8 cellular contexts compared by ENCODE assay signal in genomic region chr19:30718728-30719127, GRCh38.
DNase-seq lines count a peak whose midpoint lies in the region; ATAC-seq and TF ChIP-seq lines count a peak whose summit lies in the region.

No MANE protein-coding gene starts in this region.

- no peak overlapping the region for H3K27ac Mint-ChIP-seq in CD14-positive monocyte
- no peak overlapping the region for H3K27ac Mint-ChIP-seq in progenitor cell of endocrine pancreas

- H3K36me3 Mint-ChIP-seq in CD14-positive monocyte = no peaks in the 10 kb centered on the region
- H3K36me3 Mint-ChIP-seq in progenitor cell of endocrine pancreas (ENCODE audit: insufficient read depth) = no peaks in the 10 kb centered on the region

- peaks cover 14% of the 10 kb centered on the region for H3K4me1 Mint-ChIP-seq in CD14-positive monocyte
- peaks cover 12% of the 10 kb centered on the region for H3K4me1 Mint-ChIP-seq in progenitor cell of endocrine pancreas (ENCODE audit: low read depth)

- H3K4me1 ChIP-seq in SJCRH30 (peaks cover 30% of the 10 kb centered on the region), aorta (ENCODE audit: control insufficient read depth in 1 of 2, insufficient read depth in 2 of 2, low read length in 2 of 2) (no peaks in the 10 kb centered on the region)

- H3K9me3 ChIP-seq in SJCRH30 (replicated peaks) = no peaks in the 10 kb centered on the region
- peaks cover 2% of the 10 kb centered on the region for H3K9me3 ChIP-seq in aorta (ENCODE audit: control insufficient read depth, low read length)

- H3K36me3 ChIP-seq in SJCRH30 (no peaks in the 10 kb centered on the region), aorta (ENCODE audit: control insufficient read depth in 1 of 2, insufficient read depth in 2 of 2, low read length in 1 of 2) (no peaks in the 10 kb centered on the region)

- H3K4me3 ChIP-seq in SJCRH30 = peak overlapping the region; percentile 60
- peak overlapping the region in 1 of 2 donors; percentile 82 for H3K4me3 ChIP-seq in aorta (ENCODE audit: low read length in 2 of 2)

- H3K4me3 Mint-ChIP-seq in CD14-positive monocyte (peak overlapping the region; percentile 78 to 88), progenitor cell of endocrine pancreas (ENCODE audit: low read depth) (peak overlapping the region; percentile 52)

- WGBS in aorta, 2 donors = 17 to 29% methylated on average over 3 of the region's 3 CpGs

- TF ChIP-seq CTCF in CD14-positive monocyte (IDR thresholded peaks at IDR 0.05) (no peak), progenitor cell of endocrine pancreas (IDR thresholded peaks at IDR 0.05; ENCODE audit: unreplicated experiment) (no peak)

- intact Hi-C loops in CD14-positive monocyte (cut with micrococcal nuclease) = no loop called here
- intact Hi-C loops in Right ventricle myocardium inferior (cut with DNase I) = no loop called here
- intact Hi-C loops in aorta (cut with DNase I) = no loop called here

- H3K27me3 Mint-ChIP-seq in CD14-positive monocyte (ENCODE audit: low read depth in 3 of 3) (peaks cover 0 to 12% (median 9%) of the 10 kb centered on the region in 3 donors), progenitor cell of endocrine pancreas (peaks cover 18% of the 10 kb centered on the region)

- H3K27me3 ChIP-seq in SJCRH30 (no peaks in the 10 kb centered on the region), aorta (ENCODE audit: control insufficient read depth in 1 of 2, insufficient read depth in 2 of 2, low read length in 1 of 2) (no peaks in the 10 kb centered on the region)

- H3K27ac ChIP-seq in SJCRH30 (peak overlapping the region; percentile 90), aorta (ENCODE audit: low read depth in 1 of 2, low read length in 2 of 2) (no peak overlapping the region)

- DNase-seq in CD14-positive monocyte (ENCODE audit: low spot score) (no peak), SJCRH30 (peak; percentile 60 to 66), Right ventricle myocardium inferior (ENCODE audit: missing footprints) (no peak), progenitor cell of endocrine pancreas (ENCODE audit: low spot score, unreplicated experiment) (no peak), aorta (no peak), NCI-H1930 (lab: John Stamatoyannopoulos, UW) (no peak)

- H3K9me3 Mint-ChIP-seq in CD14-positive monocyte (peaks cover 0 to 2% (median 0%) of the 10 kb centered on the region in 7 donors), progenitor cell of endocrine pancreas (ENCODE audit: low read depth) (no peaks in the 10 kb centered on the region)

- peak; percentile 22 for ATAC-seq in Right ventricle myocardium inferior
- no peak for ATAC-seq in aorta (ENCODE audit: low FRiP score)
- ATAC-seq in GM21717 (IDR thresholded peaks at IDR 0.05; ENCODE audit: unreplicated experiment) = no peak
- no peak for ATAC-seq in GM18867 (IDR thresholded peaks at IDR 0.05; ENCODE audit: unreplicated experiment)

Comparison
In these comparisons a context has a peak if more than half of its experiments do, and no peak if none do; other contexts are left out.
1. DNase-seq: peak in SJCRH30 (2 of 2); none in CD14-positive monocyte (single experiment), Right ventricle myocardium inferior (single experiment), progenitor cell of endocrine pancreas (single experiment), aorta (0 of 2) and NCI-H1930 (0 of 2).